Comparison of ENCODE assay signal across 7 cellular contexts in genomic region chr12:118137148-118137678, GRCh38. TPM values are rescaled to one million over a fixed set of nuclear protein-coding genes. Genes with fewer than 3 reads are reported as not detected.
DNase-seq lines count a peak whose midpoint lies in the region; ATAC-seq and TF ChIP-seq lines count a peak whose summit lies in the region.

No MANE protein-coding gene starts in this region.

- no peaks in the 10 kb centered on the region for H3K27me3 Mint-ChIP-seq in activated T-helper 2 cell treated with anti-CD3 and anti-CD28 coated beads, Interferon-gamma antibody, Interleukin-2, Interleukin-4, amounts not matched to agents 10 μg/mL and 5 μg/mL and 100 μg/mL, durations not matched to agents 14 hours and 24 hours and 36 hours (ENCODE audit: low read depth)
- no peaks in the 10 kb centered on the region for H3K27me3 Mint-ChIP-seq in stimulated activated naive B cell treated with anti-CD40 and anti-IgM and Interleukin-4, amounts not matched to agents 10 μg/mL and 1 μg/mL and 100 μg/mL, for 72 hours

- DNase-seq in HL-60 (ENCODE audit: low read depth in 1 of 2, low spot score in 1 of 2), result no peak
- DNase-seq in activated T-helper 2 cell treated with anti-CD3 and anti-CD28 coated beads, Interferon-gamma antibody, Interleukin-2, Interleukin-4, amounts not matched to agents 10 μg/mL and 5 μg/mL and 100 μg/mL, durations not matched to agents 14 hours and 24 hours and 36 hours (ENCODE audit: low spot score), result no peak
- no peak for DNase-seq in stimulated activated naive B cell treated with anti-CD40 and anti-IgM and Interleukin-4, amounts not matched to agents 10 μg/mL and 1 μg/mL and 100 μg/mL, for 72 hours
- DNase-seq in GM10266 (ENCODE audit: extremely low spot score), result no peak
- DNase-seq in ACHN, result no peak
- DNase-seq in NCI-H82 treated with DMSO at 0.1 percent for 48 hours (lab: John Stamatoyannopoulos, UW; ENCODE audit: unreplicated experiment), result no peak

- H3K4me3 ChIP-seq in HL-60 (replicated peaks; ENCODE audit: insufficient read depth, low read length) (peak overlapping the region; percentile 88), iPS-18c (ENCODE audit: insufficient read depth, low read depth, low read length) (peak overlapping the region; percentile 93)

- no peaks in the 10 kb centered on the region for H3K9me3 Mint-ChIP-seq in activated T-helper 2 cell treated with anti-CD3 and anti-CD28 coated beads, Interferon-gamma antibody, Interleukin-2, Interleukin-4, amounts not matched to agents 10 μg/mL and 5 μg/mL and 100 μg/mL, durations not matched to agents 14 hours and 24 hours and 36 hours
- no peaks in the 10 kb centered on the region for H3K9me3 Mint-ChIP-seq in stimulated activated naive B cell treated with anti-CD40 and anti-IgM and Interleukin-4, amounts not matched to agents 10 μg/mL and 1 μg/mL and 100 μg/mL, for 72 hours

- no peak for ATAC-seq in stimulated activated naive B cell treated with anti-CD40 and anti-IgM and Interleukin-4, amounts not matched to agents 10 μg/mL and 1 μg/mL and 100 μg/mL, for 72 hours (replicated peaks)

- TF ChIP-seq CTCF in HL-60 (IDR thresholded peaks at IDR 0.05; ENCODE audit: insufficient read depth, low read length), result no peak
- no peak for TF ChIP-seq CTCF in GM10266 (IDR thresholded peaks at IDR 0.05; ENCODE audit: control insufficient read depth, insufficient read depth, low read depth, missing control alignments)

- H3K36me3 Mint-ChIP-seq in activated T-helper 2 cell treated with anti-CD3 and anti-CD28 coated beads, Interferon-gamma antibody, Interleukin-2, Interleukin-4, amounts not matched to agents 10 μg/mL and 5 μg/mL and 100 μg/mL, durations not matched to agents 14 hours and 24 hours and 36 hours (ENCODE audit: low read depth), result peaks cover 39% of the 10 kb centered on the region
- peaks cover 30 to 40% of the 10 kb centered on the region in 2 donors for H3K36me3 Mint-ChIP-seq in stimulated activated naive B cell treated with anti-CD40 and anti-IgM and Interleukin-4, amounts not matched to agents 10 μg/mL and 1 μg/mL and 100 μg/mL, for 72 hours

- peak overlapping the region; percentile 76 for H3K27ac ChIP-seq in HL-60 (replicated peaks)

- peaks cover 21% of the 10 kb centered on the region for H3K4me1 Mint-ChIP-seq in activated T-helper 2 cell treated with anti-CD3 and anti-CD28 coated beads, Interferon-gamma antibody, Interleukin-2, Interleukin-4, amounts not matched to agents 10 μg/mL and 5 μg/mL and 100 μg/mL, durations not matched to agents 14 hours and 24 hours and 36 hours (ENCODE audit: low read depth)
- peaks cover 14 to 41% of the 10 kb centered on the region in 2 donors for H3K4me1 Mint-ChIP-seq in stimulated activated naive B cell treated with anti-CD40 and anti-IgM and Interleukin-4, amounts not matched to agents 10 μg/mL and 1 μg/mL and 100 μg/mL, for 72 hours

- no peaks in the 10 kb centered on the region for H3K9me3 ChIP-seq in iPS-18c (ENCODE audit: control insufficient read depth, insufficient read depth, low read length)

- H3K27ac Mint-ChIP-seq in activated T-helper 2 cell treated with anti-CD3 and anti-CD28 coated beads, Interferon-gamma antibody, Interleukin-2, Interleukin-4, amounts not matched to agents 10 μg/mL and 5 μg/mL and 100 μg/mL, durations not matched to agents 14 hours and 24 hours and 36 hours, result peak overlapping the region; percentile 80
- H3K27ac Mint-ChIP-seq in stimulated activated naive B cell treated with anti-CD40 and anti-IgM and Interleukin-4, amounts not matched to agents 10 μg/mL and 1 μg/mL and 100 μg/mL, for 72 hours, result peak overlapping the region; percentile 94

- in situ Hi-C loops in ACHN (cut with HindIII; ENCODE audit: low pct_ligation_motif_present, low pct_unique_long_range_greater_than_20kb, low sequenced_read_pairs), result no loop called here

- intact Hi-C loops in activated T-helper 2 cell treated with anti-CD3 and anti-CD28 coated beads, Interferon-gamma antibody, Interleukin-2, Interleukin-4, amounts not matched to agents 10 μg/mL and 5 μg/mL and 100 μg/mL, durations not matched to agents 14 hours and 24 hours and 36 hours (cut with micrococcal nuclease), result loop anchor here (2.0 to 5.0 kb wide), 4 partner anchors 16 to 240 kb away; partner anchors contain the start of genes SUDS3 and WSB2

- no peaks in the 10 kb centered on the region for H3K27me3 ChIP-seq in HL-60 (ENCODE audit: insufficient read depth, poor library complexity, severe bottlenecking)

- peak overlapping the region; percentile 99 for H3K4me3 Mint-ChIP-seq in activated T-helper 2 cell treated with anti-CD3 and anti-CD28 coated beads, Interferon-gamma antibody, Interleukin-2, Interleukin-4, amounts not matched to agents 10 μg/mL and 5 μg/mL and 100 μg/mL, durations not matched to agents 14 hours and 24 hours and 36 hours (ENCODE audit: low read depth)
- peak overlapping the region; percentile 96 to 98 for H3K4me3 Mint-ChIP-seq in stimulated activated naive B cell treated with anti-CD40 and anti-IgM and Interleukin-4, amounts not matched to agents 10 μg/mL and 1 μg/mL and 100 μg/mL, for 72 hours

RNA-seq across cellular contexts. Expression of gene PEBP1, which starts 1.3 kb away (rescaled TPM):
- total RNA-seq in activated T-helper 2 cell treated with anti-CD3 and anti-CD28 coated beads, Interferon-gamma antibody, Interleukin-2, Interleukin-4, amounts not matched to agents 10 μg/mL and 5 μg/mL and 100 μg/mL, durations not matched to agents 14 hours and 24 hours and 36 hours, result 177 and 184 TPM in 2 replicates

RNA-seq across cellular contexts. Expression of gene VSIG10, which starts 33.4 kb away (rescaled TPM):
- 9.6 and 11.1 TPM in 2 replicates for total RNA-seq in activated T-helper 2 cell treated with anti-CD3 and anti-CD28 coated beads, Interferon-gamma antibody, Interleukin-2, Interleukin-4, amounts not matched to agents 10 μg/mL and 5 μg/mL and 100 μg/mL, durations not matched to agents 14 hours and 24 hours and 36 hours
